9 cellular contexts compared by ENCODE assay signal in genomic region chrX:115949900-115950822, GRCh38.
A peak's percentile ranks its signal among the peaks of the same experiment; 100 is the strongest.
DNase-seq lines count a peak whose midpoint lies in the region; ATAC-seq, FAIRE-seq and TF ChIP-seq lines count a peak whose summit lies in the region.
"Had no signal": no experiment of that assay in that cellular context is flagged by ENCODE, and none has a peak within 500 bp of the region (broad histone marks: within the 10 kb centered on the region; RNA-seq: fewer than 3 reads in every experiment).

No MANE protein-coding gene starts in this region.

- dilution Hi-C loops in mammary epithelial cell (cut with HindIII; ENCODE audit: low sequenced_read_pairs) = no loop called here

- intact Hi-C loops in mammary epithelial cell (cut with micrococcal nuclease) = no loop called here
- intact Hi-C loops in pancreas (cut with DNase I) = no loop called here

- H3K4me1 ChIP-seq in mammary epithelial cell (ENCODE audit: insufficient read depth, low read length) (no peaks in the 10 kb centered on the region), pancreas (no peaks in the 10 kb centered on the region)

- H4K20me1 ChIP-seq in mammary epithelial cell (ENCODE audit: insufficient read depth, low read length) = no peaks in the 10 kb centered on the region

- no peak overlapping the region for H3K4me2 ChIP-seq in mammary epithelial cell (ENCODE audit: insufficient read depth, low read depth, low read length)

- peak in 1 of 2 donors; percentile 27 for TF ChIP-seq CTCF in mammary epithelial cell (conservative IDR thresholded peaks at IDR 0.05 in 1 of 2, IDR thresholded peaks at IDR 0.05 in 1 of 2; ENCODE audit: extremely low read depth in 1 of 2, insufficient read depth in 1 of 2, low read depth in 1 of 2, low read length in 2 of 2)
- TF ChIP-seq CTCF in pancreas (IDR thresholded peaks at IDR 0.05) = peak in 2 of 4 donors; percentile 10 to 36

- H3K9ac ChIP-seq in mammary epithelial cell (ENCODE audit: insufficient read depth, low read length) = no peak overlapping the region

- CTCF ChIA-PET in mammary epithelial cell (lab: Charles Lee; ENCODE audit: low non-redundant PET) = no interaction called here

- no peaks in the 10 kb centered on the region for H3K36me3 ChIP-seq in mammary epithelial cell (ENCODE audit: insufficient read depth, low read length)
- no peaks in the 10 kb centered on the region for H3K36me3 ChIP-seq in pancreas

- H3K27ac ChIP-seq in mammary epithelial cell (ENCODE audit: insufficient read depth, low read depth, low read length) (no peak overlapping the region), pancreas (no peak overlapping the region)

- H3K4me3 ChIP-seq in mammary epithelial cell (replicated peaks in 1 of 3; ENCODE audit: insufficient read depth in 1 of 3, low read depth in 2 of 3, low read length in 3 of 3) (no peak overlapping the region), pancreas (no peak overlapping the region)

- H3K27me3 ChIP-seq in mammary epithelial cell (ENCODE audit: insufficient read depth, low read length) (no peaks in the 10 kb centered on the region), pancreas (no peaks in the 10 kb centered on the region)

- WGBS in mammary epithelial cell (ENCODE audit: low coverage, missing lambda C conversion rate) = 30% methylated on average over 8 of the region's 17 CpGs
- WGBS in pancreas, 2 donors = 50 to 66% methylated on average over 17 of the region's 17 CpGs

- H2AFZ ChIP-seq in mammary epithelial cell (ENCODE audit: low read depth, low read length) = no peak overlapping the region

- no TSS peak for BruUV-seq in mammary epithelial cell (replicated peaks; lab: Mats Ljungman, UMichigan)

- no peak for FAIRE-seq in pancreas (lab: Jason Lieb, UNC)

- DNase-seq in NCI-H2107 (lab: John Stamatoyannopoulos, UW) (peak; percentile 68), mammary epithelial cell (peak; percentile 31), pancreas (peak in 5 of 6 donors; percentile 52 to 85 (median 61)), left lobe of liver (ENCODE audit: low spot score) (no peak), SIG-M5 treated with dmso at 0.1 percent for 504 hours (lab: John Stamatoyannopoulos, UW; ENCODE audit: unreplicated experiment) (no peak)
- DNase-seq: activated CD8-positive, alpha-beta T cell treated with anti-CD3 and anti-CD28 coated beads for 36 hours had no signal

- in situ Hi-C loops in mammary epithelial cell (cut with MboI; ENCODE audit: low sequenced_read_pairs in 2 of 2) = no loop called here

- no peaks in the 10 kb centered on the region for H3K9me3 ChIP-seq in mammary epithelial cell (replicated peaks; ENCODE audit: insufficient read depth, low read length)
- H3K9me3 ChIP-seq in pancreas = no peaks in the 10 kb centered on the region

- peaks cover 7% of the 10 kb centered on the region for H3K79me2 ChIP-seq in mammary epithelial cell (ENCODE audit: insufficient read depth, low read length)

- ATAC-seq in GM19463 (IDR thresholded peaks at IDR 0.05; ENCODE audit: unreplicated experiment) = peak; percentile 42
- peak; percentile 75 to 87 (median 82) for ATAC-seq in pancreas
- ATAC-seq in left lobe of liver = no peak
- ATAC-seq in HG03108 (IDR thresholded peaks at IDR 0.05; ENCODE audit: unreplicated experiment) = no peak
- ATAC-seq in GM21786 (IDR thresholded peaks at IDR 0.05; ENCODE audit: unreplicated experiment) = no peak
- ATAC-seq: activated CD8-positive, alpha-beta T cell treated with anti-CD3 and anti-CD28 coated beads for 36 hours had no signal

Comparison
In these comparisons a context has a peak if more than half of its experiments do, and no peak if none do; other contexts are left out.
1. ATAC-seq: peak in GM19463 (single experiment) and pancreas (4 of 4); none in left lobe of liver (single experiment), HG03108 (single experiment) and GM21786 (single experiment).
2. DNase-seq: peak in NCI-H2107 (single experiment), mammary epithelial cell (single experiment) and pancreas (5 of 6); none in left lobe of liver (single experiment) and SIG-M5 treated with dmso at 0.1 percent for 504 hours (single experiment).